In the genomic region with DNA sequence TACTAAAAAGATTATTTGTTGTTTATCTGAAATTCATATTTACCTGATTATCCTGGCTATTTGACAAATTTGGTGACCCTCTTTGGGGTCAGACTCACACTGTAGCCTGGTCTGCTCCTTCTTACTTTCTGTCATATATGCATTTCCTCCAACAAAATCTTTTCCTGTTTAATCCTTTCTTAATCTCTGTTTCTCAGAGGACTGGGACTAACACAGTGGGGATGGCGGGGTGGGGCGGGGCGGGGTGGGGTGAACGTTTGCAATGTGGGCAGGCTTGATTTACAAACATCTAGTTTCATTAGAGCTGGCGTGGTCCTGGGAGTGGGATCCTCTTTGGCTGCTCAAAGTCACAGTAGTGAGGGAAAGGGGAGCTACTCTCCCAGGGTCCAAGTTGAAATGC, we compare ENCODE assay signal across 28 cellular contexts. TPM values are rescaled to one million over a fixed set of nuclear protein-coding genes. Genes with fewer than 3 reads are reported as not detected.
"Had no signal": no experiment of that assay in that cellular context is flagged by ENCODE, and none has a peak within 500 bp of the region (broad histone marks: within the 10 kb centered on the region; RNA-seq: fewer than 3 reads in every experiment).

No MANE protein-coding gene starts in this region.

- H3K36me3 ChIP-seq: adrenal gland, ascending aorta, gastroesophageal sphincter, heart left ventricle, neutrophil, thoracic aorta, upper lobe of left lung, vagina had no signal

- FAIRE-seq: kidney, small intestine had no signal

- H3K4me1 ChIP-seq: ascending aorta, heart left ventricle, upper lobe of left lung had no signal

- H3K27ac ChIP-seq: adrenal gland, ascending aorta, heart left ventricle, neutrophil, thoracic aorta, upper lobe of left lung, vagina had no signal

- DNase-seq: activated CD4-positive, alpha-beta T cell treated with anti-CD3 and anti-CD28 coated beads for 4 hours; activated CD4-positive, alpha-beta T cell treated with anti-CD3 and anti-CD28 coated beads, Interleukin-2, amount 50 U/mL, for 4 hours; activated effector memory CD4-positive, alpha-beta T cell treated with Interleukin-2 at 50 U/mL for 16 hours; activated naive CD4-positive, alpha-beta T cell treated with anti-CD3 and anti-CD28 coated beads for 36 hours; activated naive CD8-positive, alpha-beta T cell treated with anti-CD3 and anti-CD28 coated beads for 36 hours; activated T-cell treated with anti-CD3 and anti-CD28 coated beads for 4 hours; activated T-cell treated with anti-CD3 and anti-CD28 coated beads, Interleukin-2, amount 50 U/mL, for 72 hours; adrenal gland; caudate nucleus; endodermal cell; heart left ventricle; hypothalamus; immature natural killer cell; kidney; left colon; mammary epithelial cell; naive B cell; nephron progenitor cell; small intestine; stimulated activated CD4-positive, alpha-beta T cell treated with anti-CD3 and anti-CD28 coated beads, Interleukin-2, amount 100 ng/mL, for 24 hours; stimulated activated naive CD4-positive, alpha-beta T cell; T-helper 1 cell; upper lobe of left lung had no signal

- H3K9me3 ChIP-seq: adrenal gland, ascending aorta, gastroesophageal sphincter, heart left ventricle, neutrophil, thoracic aorta, upper lobe of left lung, vagina had no signal

- H3K27me3 ChIP-seq: adrenal gland, ascending aorta, gastroesophageal sphincter, heart left ventricle, neutrophil, upper lobe of left lung, vagina had no signal

- H3K4me3 ChIP-seq: adrenal gland, ascending aorta, gastroesophageal sphincter, heart left ventricle, thoracic aorta, upper lobe of left lung, vagina had no signal

RNA-seq across cellular contexts. Expression of gene TMEM158, which starts 44.6 kb away (rescaled TPM):
- polyA plus RNA-seq: immature natural killer cell had no signal
